1 cellular context compared by ENCODE assay signal in the genomic region with DNA sequence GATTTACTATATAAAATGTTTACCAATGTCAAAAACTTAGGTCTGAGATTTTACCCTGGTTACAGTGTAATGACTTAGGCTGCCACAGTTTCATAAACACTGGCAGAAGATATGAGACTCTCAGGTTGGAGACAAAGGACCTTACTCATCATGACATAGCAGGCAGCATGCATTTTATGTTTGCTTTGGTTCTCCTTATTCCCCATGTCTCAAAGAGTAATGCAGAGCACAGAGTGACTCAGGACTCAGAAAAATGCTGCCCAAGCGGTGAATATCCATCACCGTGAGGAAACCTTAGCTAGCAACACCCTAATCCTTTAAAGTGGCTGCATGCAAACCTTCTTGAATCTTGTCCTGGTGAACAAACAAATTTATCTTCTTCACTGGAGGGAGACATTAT.
TF ChIP-seq lines count a peak whose summit lies in the region.

No MANE protein-coding gene starts in this region.

TF ChIP-seq in H1, 55 proteins besides CTCF, POLR2A, EP300 and RAD21 (continued from another document):
- TF ChIP-seq, protein P1, sequence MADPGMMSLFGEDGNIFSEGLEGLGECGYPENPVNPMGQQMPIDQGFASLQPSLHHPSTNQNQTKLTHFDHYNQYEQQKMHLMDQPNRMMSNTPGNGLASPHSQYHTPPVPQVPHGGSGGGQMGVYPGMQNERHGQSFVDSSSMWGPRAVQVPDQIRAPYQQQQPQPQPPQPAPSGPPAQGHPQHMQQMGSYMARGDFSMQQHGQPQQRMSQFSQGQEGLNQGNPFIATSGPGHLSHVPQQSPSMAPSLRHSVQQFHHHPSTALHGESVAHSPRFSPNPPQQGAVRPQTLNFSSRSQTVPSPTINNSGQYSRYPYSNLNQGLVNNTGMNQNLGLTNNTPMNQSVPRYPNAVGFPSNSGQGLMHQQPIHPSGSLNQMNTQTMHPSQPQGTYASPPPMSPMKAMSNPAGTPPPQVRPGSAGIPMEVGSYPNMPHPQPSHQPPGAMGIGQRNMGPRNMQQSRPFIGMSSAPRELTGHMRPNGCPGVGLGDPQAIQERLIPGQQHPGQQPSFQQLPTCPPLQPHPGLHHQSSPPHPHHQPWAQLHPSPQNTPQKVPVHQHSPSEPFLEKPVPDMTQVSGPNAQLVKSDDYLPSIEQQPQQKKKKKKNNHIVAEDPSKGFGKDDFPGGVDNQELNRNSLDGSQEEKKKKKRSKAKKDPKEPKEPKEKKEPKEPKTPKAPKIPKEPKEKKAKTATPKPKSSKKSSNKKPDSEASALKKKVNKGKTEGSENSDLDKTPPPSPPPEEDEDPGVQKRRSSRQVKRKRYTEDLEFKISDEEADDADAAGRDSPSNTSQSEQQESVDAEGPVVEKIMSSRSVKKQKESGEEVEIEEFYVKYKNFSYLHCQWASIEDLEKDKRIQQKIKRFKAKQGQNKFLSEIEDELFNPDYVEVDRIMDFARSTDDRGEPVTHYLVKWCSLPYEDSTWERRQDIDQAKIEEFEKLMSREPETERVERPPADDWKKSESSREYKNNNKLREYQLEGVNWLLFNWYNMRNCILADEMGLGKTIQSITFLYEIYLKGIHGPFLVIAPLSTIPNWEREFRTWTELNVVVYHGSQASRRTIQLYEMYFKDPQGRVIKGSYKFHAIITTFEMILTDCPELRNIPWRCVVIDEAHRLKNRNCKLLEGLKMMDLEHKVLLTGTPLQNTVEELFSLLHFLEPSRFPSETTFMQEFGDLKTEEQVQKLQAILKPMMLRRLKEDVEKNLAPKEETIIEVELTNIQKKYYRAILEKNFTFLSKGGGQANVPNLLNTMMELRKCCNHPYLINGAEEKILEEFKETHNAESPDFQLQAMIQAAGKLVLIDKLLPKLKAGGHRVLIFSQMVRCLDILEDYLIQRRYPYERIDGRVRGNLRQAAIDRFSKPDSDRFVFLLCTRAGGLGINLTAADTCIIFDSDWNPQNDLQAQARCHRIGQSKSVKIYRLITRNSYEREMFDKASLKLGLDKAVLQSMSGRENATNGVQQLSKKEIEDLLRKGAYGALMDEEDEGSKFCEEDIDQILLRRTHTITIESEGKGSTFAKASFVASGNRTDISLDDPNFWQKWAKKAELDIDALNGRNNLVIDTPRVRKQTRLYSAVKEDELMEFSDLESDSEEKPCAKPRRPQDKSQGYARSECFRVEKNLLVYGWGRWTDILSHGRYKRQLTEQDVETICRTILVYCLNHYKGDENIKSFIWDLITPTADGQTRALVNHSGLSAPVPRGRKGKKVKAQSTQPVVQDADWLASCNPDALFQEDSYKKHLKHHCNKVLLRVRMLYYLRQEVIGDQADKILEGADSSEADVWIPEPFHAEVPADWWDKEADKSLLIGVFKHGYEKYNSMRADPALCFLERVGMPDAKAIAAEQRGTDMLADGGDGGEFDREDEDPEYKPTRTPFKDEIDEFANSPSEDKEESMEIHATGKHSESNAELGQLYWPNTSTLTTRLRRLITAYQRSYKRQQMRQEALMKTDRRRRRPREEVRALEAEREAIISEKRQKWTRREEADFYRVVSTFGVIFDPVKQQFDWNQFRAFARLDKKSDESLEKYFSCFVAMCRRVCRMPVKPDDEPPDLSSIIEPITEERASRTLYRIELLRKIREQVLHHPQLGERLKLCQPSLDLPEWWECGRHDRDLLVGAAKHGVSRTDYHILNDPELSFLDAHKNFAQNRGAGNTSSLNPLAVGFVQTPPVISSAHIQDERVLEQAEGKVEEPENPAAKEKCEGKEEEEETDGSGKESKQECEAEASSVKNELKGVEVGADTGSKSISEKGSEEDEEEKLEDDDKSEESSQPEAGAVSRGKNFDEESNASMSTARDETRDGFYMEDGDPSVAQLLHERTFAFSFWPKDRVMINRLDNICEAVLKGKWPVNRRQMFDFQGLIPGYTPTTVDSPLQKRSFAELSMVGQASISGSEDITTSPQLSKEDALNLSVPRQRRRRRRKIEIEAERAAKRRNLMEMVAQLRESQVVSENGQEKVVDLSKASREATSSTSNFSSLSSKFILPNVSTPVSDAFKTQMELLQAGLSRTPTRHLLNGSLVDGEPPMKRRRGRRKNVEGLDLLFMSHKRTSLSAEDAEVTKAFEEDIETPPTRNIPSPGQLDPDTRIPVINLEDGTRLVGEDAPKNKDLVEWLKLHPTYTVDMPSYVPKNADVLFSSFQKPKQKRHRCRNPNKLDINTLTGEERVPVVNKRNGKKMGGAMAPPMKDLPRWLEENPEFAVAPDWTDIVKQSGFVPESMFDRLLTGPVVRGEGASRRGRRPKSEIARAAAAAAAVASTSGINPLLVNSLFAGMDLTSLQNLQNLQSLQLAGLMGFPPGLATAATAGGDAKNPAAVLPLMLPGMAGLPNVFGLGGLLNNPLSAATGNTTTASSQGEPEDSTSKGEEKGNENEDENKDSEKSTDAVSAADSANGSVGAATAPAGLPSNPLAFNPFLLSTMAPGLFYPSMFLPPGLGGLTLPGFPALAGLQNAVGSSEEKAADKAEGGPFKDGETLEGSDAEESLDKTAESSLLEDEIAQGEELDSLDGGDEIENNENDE (IDR thresholded peaks at IDR 0.05; ENCODE audit: insufficient replicate concordance, low read length) = no peak
- no peak for TF ChIP-seq ASH2L (IDR thresholded peaks at IDR 0.05; ENCODE audit: low read length)
- no peak for TF ChIP-seq CTBP2 (IDR thresholded peaks at IDR 0.05; ENCODE audit: borderline replicate concordance, insufficient read depth, insufficient read length, low read length)
- no peak for TF ChIP-seq BRCA1 (IDR thresholded peaks at IDR 0.05; ENCODE audit: low read depth, low read length)
